24 cellular contexts compared by ENCODE assay signal in genomic region chr6:88251261-88251660, GRCh38.
"Had no signal": no experiment of that assay in that cellular context is flagged by ENCODE, and none has a peak within 500 bp of the region (broad histone marks: within the 10 kb centered on the region; RNA-seq: fewer than 3 reads in every experiment).

No MANE protein-coding gene starts in this region.

- ATAC-seq: activated T-cell treated with anti-CD3 and anti-CD28 coated beads, Interleukin-2, amount 50 U/mL, for 4 hours; effector memory CD8-positive, alpha-beta T cell; left cardiac atrium; pancreas; psoas muscle; right cardiac atrium; stimulated activated naive CD8-positive, alpha-beta T cell treated with anti-CD3 and anti-CD28 coated beads, Interleukin-15, amount 100 ng/mL, for 72 hours; WTC11 had no signal

- H3K27ac ChIP-seq: adrenal gland, breast epithelium, dorsolateral prefrontal cortex, esophagus muscularis mucosa, pancreas, psoas muscle, tibial artery had no signal

- H3K36me3 Mint-ChIP-seq: activated naive CD8-positive, alpha-beta T cell had no signal

- H3K36me3 ChIP-seq: adrenal gland, breast epithelium, esophagus muscularis mucosa, pancreas, tibial artery had no signal

- H3K4me1 ChIP-seq: adrenal gland, breast epithelium, esophagus muscularis mucosa, pancreas, psoas muscle, tibial artery had no signal

- H3K27ac Mint-ChIP-seq: activated naive CD8-positive, alpha-beta T cell; activated T-helper 2 cell treated with anti-CD3 and anti-CD28 coated beads, Interferon-gamma antibody, Interleukin-2, Interleukin-4, amounts not matched to agents 10 μg/mL and 5 μg/mL and 100 μg/mL, durations not matched to agents 14 hours and 24 hours and 36 hours; effector memory CD8-positive, alpha-beta T cell; memory B cell; nephron; WTC11 had no signal

- DNase-seq: activated CD4-positive, alpha-beta T cell treated with anti-CD3 and anti-CD28 coated beads, Interleukin-2, amount 50 U/mL, for 4 hours; activated CD8-positive, alpha-beta memory T cell treated with anti-CD3 and anti-CD28 coated beads for 24 hours; activated CD8-positive, alpha-beta memory T cell treated with anti-CD3 and anti-CD28 coated beads, Interleukin-2, amount 50 U/mL, for 4 hours; activated naive CD4-positive, alpha-beta T cell; activated T-cell treated with anti-CD3 and anti-CD28 coated beads, Interleukin-2, amount 50 U/mL, for 4 hours; adrenal gland; dorsolateral prefrontal cortex; effector memory CD8-positive, alpha-beta T cell; hippocampal formation; left cardiac atrium; pancreas; psoas muscle; right cardiac atrium; stimulated activated naive CD8-positive, alpha-beta T cell treated with anti-CD3 and anti-CD28 coated beads, Interleukin-15, amount 100 ng/mL, for 72 hours; T1000; tibial artery had no signal

- H3K4me1 Mint-ChIP-seq: central memory CD8-positive, alpha-beta T cell; memory B cell; stimulated activated naive CD8-positive, alpha-beta T cell treated with anti-CD3 and anti-CD28 coated beads, Interleukin-15, amount 100 ng/mL, for 72 hours; WTC11 had no signal

- H3K4me3 ChIP-seq: adrenal gland, breast epithelium, dorsolateral prefrontal cortex, esophagus muscularis mucosa, pancreas, psoas muscle, tibial artery had no signal

- H3K9me3 ChIP-seq: adrenal gland, pancreas, psoas muscle had no signal

- H3K4me3 Mint-ChIP-seq: activated naive CD8-positive, alpha-beta T cell; activated T-cell treated with anti-CD3 and anti-CD28 coated beads, Interleukin-2, amount 50 U/mL, for 4 hours; central memory CD8-positive, alpha-beta T cell; effector memory CD8-positive, alpha-beta T cell; memory B cell; nephron; stimulated activated naive CD8-positive, alpha-beta T cell treated with anti-CD3 and anti-CD28 coated beads, Interleukin-15, amount 100 ng/mL, for 72 hours; WTC11 had no signal

- H3K27me3 ChIP-seq: adrenal gland, breast epithelium, esophagus muscularis mucosa, pancreas, tibial artery had no signal
